ENCODE assay signal across 8 cellular contexts in genomic region chr10:124917939-124918830, GRCh38. TPM values are rescaled to one million over a fixed set of nuclear protein-coding genes. Genes with fewer than 3 reads are reported as not detected.
DNase-seq lines count a peak whose midpoint lies in the region; ATAC-seq, FAIRE-seq and TF ChIP-seq lines count a peak whose summit lies in the region.

No MANE protein-coding gene starts in this region.

- H3K36me3 Mint-ChIP-seq in astrocyte (ENCODE audit: low read depth, unreplicated experiment), result peaks cover 2% of the 10 kb centered on the region

- peak overlapping the region; percentile 88 for H3K27ac Mint-ChIP-seq in astrocyte (ENCODE audit: unreplicated experiment)

- no peak for FAIRE-seq in astrocyte (lab: Jason Lieb, UNC)

- H3K9ac ChIP-seq in astrocyte (ENCODE audit: low read length), result peak overlapping the region; percentile 98

- WGBS in testis, 2 donors, result 11 to 12% methylated on average over 23 of the region's 23 CpGs

- H3K36me3 ChIP-seq in BJ (ENCODE audit: control insufficient read depth, insufficient read depth, low read length) (no peaks in the 10 kb centered on the region), astrocyte (ENCODE audit: insufficient read depth, low read length) (no peaks in the 10 kb centered on the region), testis (ENCODE audit: low read depth, missing control alignments) (no peaks in the 10 kb centered on the region)

- intact Hi-C loops in testis (cut with DNase I; ENCODE audit: low total_unique reads), result loop anchor here (10.0 kb wide), 1 partner anchor 137 kb away; no protein-coding TSS in a partner anchor

- no peak for TF ChIP-seq POLR2A in testis (IDR thresholded peaks at IDR 0.05)

- no peaks in the 10 kb centered on the region for H3K27me3 Mint-ChIP-seq in astrocyte (ENCODE audit: low read depth, unreplicated experiment)

- H4K20me1 ChIP-seq in astrocyte (ENCODE audit: insufficient read depth, low read length), result peaks cover 50% of the 10 kb centered on the region

- H3K27me3 ChIP-seq in BJ (ENCODE audit: control insufficient read depth, insufficient read depth, low read length) (no peaks in the 10 kb centered on the region), astrocyte (ENCODE audit: insufficient read depth, low read length) (no peaks in the 10 kb centered on the region), testis (no peaks in the 10 kb centered on the region)

- H3K4me3 Mint-ChIP-seq in astrocyte (ENCODE audit: unreplicated experiment), result peak overlapping the region; percentile 97

- no peak for ATAC-seq in omental fat pad (ENCODE audit: low FRiP score)
- no peak for ATAC-seq in GM19395 (IDR thresholded peaks at IDR 0.05; ENCODE audit: unreplicated experiment)

- H2AFZ ChIP-seq in astrocyte (ENCODE audit: low read depth, low read length), result peak overlapping the region; percentile 67

- H3K27ac ChIP-seq in astrocyte (ENCODE audit: low read depth, low read length), result peak overlapping the region; percentile 94
- peak overlapping the region; percentile 98 to 100 for H3K27ac ChIP-seq in testis

- no peaks in the 10 kb centered on the region for H3K9me3 ChIP-seq in astrocyte (ENCODE audit: insufficient read depth, low read depth, low read length)
- H3K9me3 ChIP-seq in testis, result no peaks in the 10 kb centered on the region

- H3K79me2 ChIP-seq in astrocyte (ENCODE audit: insufficient read depth, low read length), result peaks cover 57% of the 10 kb centered on the region

- POLR2A ChIA-PET in BJ (lab: Charles Lee), result interaction anchor here (0.6 kb wide), 1 partner anchor 21 kb away, joined by 4 read pairs; no protein-coding TSS in a partner anchor

- peak overlapping the region; percentile 92 for H3K4me3 ChIP-seq in BJ (ENCODE audit: low read depth, low read length)
- peak overlapping the region; percentile 84 for H3K4me3 ChIP-seq in astrocyte (ENCODE audit: insufficient read depth, low read depth, low read length)
- peak overlapping the region; percentile 83 to 94 for H3K4me3 ChIP-seq in testis

- peak overlapping the region; percentile 91 for H3K4me2 ChIP-seq in astrocyte (ENCODE audit: low read length)

- TF ChIP-seq CTCF in BJ (IDR thresholded peaks at IDR 0.05; ENCODE audit: insufficient read depth, low read depth, low read length), result no peak
- TF ChIP-seq CTCF in astrocyte (IDR thresholded peaks at IDR 0.05; ENCODE audit: insufficient read depth, low read depth, low read length), result no peak
- no peak for TF ChIP-seq CTCF in testis (IDR thresholded peaks at IDR 0.05)
- TF ChIP-seq CTCF in omental fat pad (IDR thresholded peaks at IDR 0.05), result no peak

- no peaks in the 10 kb centered on the region for H3K9me3 Mint-ChIP-seq in astrocyte (ENCODE audit: unreplicated experiment)

- H3K4me1 ChIP-seq in astrocyte (ENCODE audit: insufficient read depth, low read length) (peaks cover 10% of the 10 kb centered on the region), testis (peaks cover 15% of the 10 kb centered on the region)

- peaks cover 12% of the 10 kb centered on the region for H3K4me1 Mint-ChIP-seq in astrocyte (ENCODE audit: low read depth, unreplicated experiment)

- DNase-seq in BJ (ENCODE audit: low read depth), result no peak
- DNase-seq in HS-5 (ENCODE audit: low read depth), result peak; percentile 68
- DNase-seq in astrocyte (ENCODE audit: low read depth), result peak; percentile 82
- peak; percentile 45 for DNase-seq in kidney tubule cell (ENCODE audit: low spot score)
- DNase-seq in testis, result peak; percentile 37
- DNase-seq in omental fat pad (ENCODE audit: low spot score), result no peak
- DNase-seq in NCI-H2196 (lab: John Stamatoyannopoulos, UW; ENCODE audit: unreplicated experiment), result no peak

- CTCF ChIA-PET in BJ (lab: Yijun Ruan, JAX), result interaction anchor here (1.2 to 1.3 kb wide), 2 partner anchors 41 to 88 kb away, joined by 3 to 4 read pairs; no protein-coding TSS in a partner anchor

RNA-seq across cellular contexts. Expression of gene ZRANB1, which starts 23.7 kb away (rescaled TPM):
- polyA plus RNA-seq in BJ (2011; rRNA removed) (9.3 and 15.9 TPM in 2 replicates), testis (ENCODE audit: insufficient read depth, low read depth, low replicate concordance) (37.9 TPM)
- polyA minus RNA-seq in BJ (2011; rRNA and poly(A)+ RNA removed), result 13.6 and 14.3 TPM in 2 replicates
- total RNA-seq in astrocyte (24.5 and 24.9 TPM in 2 replicates), testis (10 to 100 TPM; 38.7 to 46.7 TPM), omental fat pad (10 to 100 TPM; 25.9 to 34.2 (median 34.1) TPM)

Comparison
In these comparisons a context has a peak if more than half of its experiments do, and no peak if none do; other contexts are left out.
1. DNase-seq: peak in HS-5 (single experiment), astrocyte (single experiment), kidney tubule cell (single experiment) and testis (single experiment); none in BJ (single experiment), omental fat pad (single experiment) and NCI-H2196 (single experiment).
2. Peak in every context shown above with its lines, with median percentiles within 50 percentile points of each other: H3K4me3 ChIP-seq.